In genomic region chr15:24823473-24823872, GRCh38 we compare ENCODE assay signal across 13 cellular contexts.
A peak's percentile ranks its signal among the peaks of the same experiment; 100 is the strongest.
DNase-seq lines count a peak whose midpoint lies in the region; ATAC-seq and TF ChIP-seq lines count a peak whose summit lies in the region.
"Had no signal": no experiment of that assay in that cellular context is flagged by ENCODE, and none has a peak within 500 bp of the region (broad histone marks: within the 10 kb centered on the region; RNA-seq: fewer than 3 reads in every experiment).

No MANE protein-coding gene starts in this region.

- no peak for ATAC-seq in GM19035 (IDR thresholded peaks at IDR 0.05; ENCODE audit: unreplicated experiment)
- ATAC-seq: right lobe of liver had no signal

- no peaks in the 10 kb centered on the region for H3K36me3 Mint-ChIP-seq in nephron (ENCODE audit: low read depth)

- H3K4me3 ChIP-seq in ascending aorta: no peak overlapping the region
- H3K4me3 ChIP-seq: GM23248, right lobe of liver had no signal

- H3K27me3 Mint-ChIP-seq in nephron (ENCODE audit: low read depth): no peaks in the 10 kb centered on the region

- no peak for TF ChIP-seq CTCF in nephron (IDR thresholded peaks at IDR 0.05; ENCODE audit: unreplicated experiment in 3 of 3)
- TF ChIP-seq CTCF in ascending aorta (IDR thresholded peaks at IDR 0.05): no peak

- H3K4me3 Mint-ChIP-seq in nephron: peak overlapping the region; percentile 77 to 84 (median 81)

- no peak overlapping the region for H3K27ac ChIP-seq in ascending aorta
- H3K27ac ChIP-seq: GM23248, right lobe of liver had no signal

- H3K27ac Mint-ChIP-seq in nephron: peak overlapping the region in 1 of 3 experiments; percentile 15

- peaks cover 0 to 4% of the 10 kb centered on the region in 2 donors for H3K9me3 ChIP-seq in ascending aorta
- H3K9me3 ChIP-seq: right lobe of liver had no signal

- H3K36me3 ChIP-seq in ascending aorta: no peaks in the 10 kb centered on the region
- H3K36me3 ChIP-seq: right lobe of liver had no signal

- H3K9me3 Mint-ChIP-seq in nephron: peaks cover 14% of the 10 kb centered on the region

- H3K4me1 Mint-ChIP-seq in nephron: no peaks in the 10 kb centered on the region

- H3K4me1 ChIP-seq in ascending aorta: no peaks in the 10 kb centered on the region
- H3K4me1 ChIP-seq: right lobe of liver had no signal

- peak; percentile 97 for DNase-seq in ELF-1 (ENCODE audit: low read depth, low spot score)
- DNase-seq in SK-N-DZ (ENCODE audit: low spot score): peak; percentile 24
- DNase-seq in cardiac septum (ENCODE audit: low spot score): peak; percentile 79
- no peak for DNase-seq in NCI-H524 treated with DMSO at 0.1 percent for 48 hours (lab: John Stamatoyannopoulos, UW)
- no peak for DNase-seq in OCI-M2 (lab: John Stamatoyannopoulos, UW; ENCODE audit: unreplicated experiment)
- no peak for DNase-seq in ascending aorta (ENCODE audit: low spot score in 2 of 2)
- DNase-seq: activated T-cell treated with anti-CD3 and anti-CD28 coated beads for 4 hours, GM23248, mammary epithelial cell, NCI-H187, right lobe of liver had no signal

- intact Hi-C loops in cardiac septum (cut with DNase I) (no loop called here), ascending aorta (cut with DNase I) (no loop called here)

- no peaks in the 10 kb centered on the region for H3K27me3 ChIP-seq in ascending aorta
- H3K27me3 ChIP-seq: right lobe of liver had no signal

Comparison
In these comparisons a context has a peak if more than half of its experiments do, and no peak if none do; other contexts are left out.
1. DNase-seq: peak in ELF-1 (single experiment), SK-N-DZ (single experiment) and cardiac septum (single experiment); none in NCI-H524 treated with DMSO at 0.1 percent for 48 hours (single experiment), OCI-M2 (single experiment) and ascending aorta (0 of 2).